18 cellular contexts compared by ENCODE assay signal in genomic region chr3:31890007-31890406, GRCh38.
"Had no signal": no experiment of that assay in that cellular context is flagged by ENCODE, and none has a peak within 500 bp of the region (broad histone marks: within the 10 kb centered on the region; RNA-seq: fewer than 3 reads in every experiment).

No MANE protein-coding gene starts in this region.

- H3K4me1 ChIP-seq: psoas muscle had no signal

- H3K4me3 ChIP-seq: cardiac muscle cell, ovary, psoas muscle, skin epidermis, stomach had no signal

- H3K27ac Mint-ChIP-seq: activated naive CD8-positive, alpha-beta T cell; effector memory CD8-positive, alpha-beta T cell; naive thymus-derived CD4-positive, alpha-beta T cell; stimulated activated effector memory CD8-positive, alpha-beta T cell treated with anti-CD3 and anti-CD28 coated beads, Interleukin-12 subunit alpha, Interleukin-12 subunit beta, amount 100 ng/mL, for 72 hours had no signal

- H3K4me3 Mint-ChIP-seq: activated naive CD8-positive, alpha-beta T cell; effector memory CD8-positive, alpha-beta T cell; naive thymus-derived CD4-positive, alpha-beta T cell; stimulated activated effector memory CD8-positive, alpha-beta T cell treated with anti-CD3 and anti-CD28 coated beads, Interleukin-12 subunit alpha, Interleukin-12 subunit beta, amount 100 ng/mL, for 72 hours had no signal

- H3K36me3 Mint-ChIP-seq: activated naive CD8-positive, alpha-beta T cell; naive thymus-derived CD4-positive, alpha-beta T cell; stimulated activated effector memory CD8-positive, alpha-beta T cell treated with anti-CD3 and anti-CD28 coated beads, Interleukin-12 subunit alpha, Interleukin-12 subunit beta, amount 100 ng/mL, for 72 hours had no signal

- H3K4me1 Mint-ChIP-seq: stimulated activated effector memory CD8-positive, alpha-beta T cell treated with anti-CD3 and anti-CD28 coated beads, Interleukin-12 subunit alpha, Interleukin-12 subunit beta, amount 100 ng/mL, for 72 hours had no signal

- H3K27me3 ChIP-seq: cardiac muscle cell, ovary, stomach had no signal

- H3K9me3 ChIP-seq: ovary, psoas muscle, stomach had no signal

- H3K9me3 Mint-ChIP-seq: effector memory CD8-positive, alpha-beta T cell; stimulated activated effector memory CD8-positive, alpha-beta T cell treated with anti-CD3 and anti-CD28 coated beads, Interleukin-12 subunit alpha, Interleukin-12 subunit beta, amount 100 ng/mL, for 72 hours had no signal

- DNase-seq: activated CD4-positive, alpha-beta T cell treated with anti-CD3 and anti-CD28 coated beads, Interleukin-2, amount 50 U/mL, for 48 hours; effector memory CD8-positive, alpha-beta T cell; head of caudate nucleus; left ventricle myocardium superior; mesenchymal stem cell; naive thymus-derived CD4-positive, alpha-beta T cell; ovary; psoas muscle; right cardiac atrium; stimulated activated CD4-positive, alpha-beta T cell treated with anti-CD3 and anti-CD28 coated beads, Interleukin-4, amount 100 ng/mL, for 1 hour; stomach; SW 1271; T-helper 2 cell had no signal

- H3K36me3 ChIP-seq: cardiac muscle cell, ovary, stomach had no signal

- ATAC-seq: effector memory CD8-positive, alpha-beta T cell; left ventricle myocardium superior; naive thymus-derived CD4-positive, alpha-beta T cell; psoas muscle; right cardiac atrium; stimulated activated effector memory CD8-positive, alpha-beta T cell treated with anti-CD3 and anti-CD28 coated beads, Interleukin-12 subunit alpha, Interleukin-12 subunit beta, amount 100 ng/mL, for 72 hours had no signal

- H3K27ac ChIP-seq: cardiac muscle cell, ovary, psoas muscle, stomach, VCaP had no signal
